In genomic region chr10:28250782-28251181, GRCh38 we compare ENCODE assay signal across 8 cellular contexts. TPM values are rescaled to one million over a fixed set of nuclear protein-coding genes. Genes with fewer than 3 reads are reported as not detected.
A peak's percentile ranks its signal among the peaks of the same experiment; 100 is the strongest.
DNase-seq lines count a peak whose midpoint lies in the region; ATAC-seq and TF ChIP-seq lines count a peak whose summit lies in the region.

No MANE protein-coding gene starts in this region.

- intact Hi-C loops in ascending aorta (cut with DNase I), result loop anchor here (1.0 to 2.0 kb wide), 2 partner anchors 52 to 132 kb away; partner anchors contain the start of gene MPP7

- H3K27me3 ChIP-seq in ascending aorta, result no peaks in the 10 kb centered on the region

- CTCF ChIA-PET in AG04449 (lab: Yijun Ruan, JAX), result interaction anchor here (0.8 to 10.2 kb wide), 32 partner anchors 9 to 881 kb away, joined by 3 to 399 read pairs (median 4); partner anchors contain the start of gene MPP7

- no peaks in the 10 kb centered on the region for H3K36me3 ChIP-seq in ascending aorta

- H3K4me3 ChIP-seq in AG04449 (ENCODE audit: low read depth, low read length) (no peak overlapping the region), ascending aorta (no peak overlapping the region)

- H3K4me1 ChIP-seq in ascending aorta, result peaks cover 0 to 32% of the 10 kb centered on the region in 2 donors

- DNase-seq in AG04449 (ENCODE audit: low read depth, low spot score) (no peak), GM13976 (ENCODE audit: low spot score) (peak; percentile 15), ascending aorta (ENCODE audit: low spot score in 2 of 2) (no peak), kidney tubule cell (ENCODE audit: low spot score) (peak; percentile 35), NCI-H510A (lab: John Stamatoyannopoulos, UW) (no peak), DMS79 treated with DMSO at 0.1 percent for 48 hours (lab: John Stamatoyannopoulos, UW) (no peak)

- H3K27ac ChIP-seq in ascending aorta, result peak overlapping the region; percentile 74 to 77

- TF ChIP-seq CTCF in AG04449 (IDR thresholded peaks at IDR 0.05; ENCODE audit: insufficient read depth, low read length, missing control alignments), result peak; percentile 15
- TF ChIP-seq CTCF in GM13976 (IDR thresholded peaks at IDR 0.05; ENCODE audit: borderline replicate concordance, control extremely low read depth, extremely low read depth, insufficient read depth, missing control alignments), result no peak
- TF ChIP-seq CTCF in ascending aorta (IDR thresholded peaks at IDR 0.05), result peak; percentile 58 to 72 (median 62)

- POLR2A ChIA-PET in AG04449 (lab: Yijun Ruan, JAX), result no interaction called here

- in situ Hi-C loops in GM13976 (cut with MboI; ENCODE audit: low sequenced_read_pairs, unreplicated experiment), result loop anchor here (10.0 kb wide), 1 partner anchor 134 kb away; no protein-coding TSS in a partner anchor

- ATAC-seq in GM21526 (IDR thresholded peaks at IDR 0.05; ENCODE audit: low FRiP score, unreplicated experiment) (no peak), HG02938 (IDR thresholded peaks at IDR 0.05; ENCODE audit: unreplicated experiment) (no peak)

- H3K9me3 ChIP-seq in ascending aorta, result no peaks in the 10 kb centered on the region

RNA-seq across cellular contexts. Expression of gene MPP7, which starts 52.1 kb away (rescaled TPM):
- 43.9 TPM for total RNA-seq in ascending aorta

Comparison
In these comparisons a context has a peak if more than half of its experiments do, and no peak if none do; other contexts are left out.
1. DNase-seq: peak in GM13976 (single experiment) and kidney tubule cell (single experiment); none in AG04449 (single experiment), ascending aorta (0 of 2), NCI-H510A (single experiment) and DMS79 treated with DMSO at 0.1 percent for 48 hours (single experiment).